8 cellular contexts compared by ENCODE assay signal in genomic region chr14:59632381-59632780, GRCh38. TPM values are rescaled to one million over a fixed set of nuclear protein-coding genes. Genes with fewer than 3 reads are reported as not detected.
DNase-seq lines count a peak whose midpoint lies in the region; ATAC-seq and TF ChIP-seq lines count a peak whose summit lies in the region.

No MANE protein-coding gene starts in this region.

- H3K9me2 ChIP-seq in SK-N-SH, result no peaks in the 10 kb centered on the region

- POLR2A ChIA-PET in SK-N-SH (lab: Yijun Ruan, JAX), result no interaction called here
- POLR2A ChIA-PET in CD8-positive, alpha-beta T cell (lab: Charles Lee), result no interaction called here

- CTCF ChIA-PET in SK-N-SH (lab: Yijun Ruan, JAX), result interaction anchor here (0.7 to 2.4 kb wide), 29 partner anchors 9 to 551 kb away, joined by 3 to 35 read pairs (median 5); partner anchors contain the start of gene CCDC175
- CTCF ChIA-PET in CD8-positive, alpha-beta T cell (lab: Charles Lee), result interaction anchor here (0.9 kb wide), 1 partner anchor 11 kb away, joined by 3 read pairs; no protein-coding TSS in a partner anchor

- no peak overlapping the region for H3K4me3 Mint-ChIP-seq in CD8-positive, alpha-beta T cell

- H3K9me3 Mint-ChIP-seq in CD8-positive, alpha-beta T cell, result no peaks in the 10 kb centered on the region

- no peaks in the 10 kb centered on the region for H4K20me1 ChIP-seq in SK-N-SH (ENCODE audit: insufficient read depth)

- H3K79me2 ChIP-seq in SK-N-SH (ENCODE audit: insufficient read depth), result no peaks in the 10 kb centered on the region

- H3K27me3 ChIP-seq in SK-N-SH (ENCODE audit: insufficient read depth), result peaks cover 19% of the 10 kb centered on the region; the same call in 1 of the 2 replicates
- no peaks in the 10 kb centered on the region for H3K27me3 ChIP-seq in CD8-positive, alpha-beta T cell (ENCODE audit: insufficient read depth, low read length)

- H3K27me3 Mint-ChIP-seq in CD8-positive, alpha-beta T cell (ENCODE audit: low read depth), result peaks cover 43% of the 10 kb centered on the region

- no peaks in the 10 kb centered on the region for H3K36me3 Mint-ChIP-seq in CD8-positive, alpha-beta T cell

- no peaks in the 10 kb centered on the region for H3F3A ChIP-seq in SK-N-SH (replicated peaks; ENCODE audit: insufficient read depth)

- no peaks in the 10 kb centered on the region for H3K36me3 ChIP-seq in SK-N-SH (replicated peaks in 1 of 2; ENCODE audit: control insufficient read depth in 1 of 2, insufficient read depth in 2 of 2, low read length in 1 of 2)
- no peaks in the 10 kb centered on the region for H3K36me3 ChIP-seq in CD8-positive, alpha-beta T cell (ENCODE audit: insufficient read depth, low read length)

- TF ChIP-seq EP300 in SK-N-SH (IDR thresholded peaks at IDR 0.05; ENCODE audit: borderline replicate concordance in 1 of 2, low read depth in 1 of 2, low read length in 1 of 2), result no peak

- ATAC-seq in CD8-positive, alpha-beta T cell, result no peak
- no peak for ATAC-seq in GM19397 (IDR thresholded peaks at IDR 0.05; ENCODE audit: unreplicated experiment)

- intact Hi-C loops in CD8-positive, alpha-beta T cell (cut with DNase I, micrococcal nuclease), result loop anchor here (5.0 kb wide), 2 partner anchors 550 to 555 kb away; no protein-coding TSS in a partner anchor

- no peak overlapping the region for H2AFZ ChIP-seq in SK-N-SH (ENCODE audit: low read depth)

- no peak overlapping the region for H3K4me2 ChIP-seq in SK-N-SH

- H3K9ac ChIP-seq in SK-N-SH, result no peak overlapping the region

- TF ChIP-seq RAD21 in SK-N-SH (IDR thresholded peaks at IDR 0.05; ENCODE audit: low read length), result peak; percentile 75

- TF ChIP-seq CTCF in SK-N-SH (IDR thresholded peaks at IDR 0.05), result peak; percentile 67
- no peak for TF ChIP-seq CTCF in CD8-positive, alpha-beta T cell (IDR thresholded peaks at IDR 0.05)

- no peak overlapping the region for H3K27ac Mint-ChIP-seq in CD8-positive, alpha-beta T cell

- no peaks in the 10 kb centered on the region for H3K9me3 ChIP-seq in SK-N-SH
- H3K9me3 ChIP-seq in CD8-positive, alpha-beta T cell (ENCODE audit: low read length), result no peaks in the 10 kb centered on the region

- peak; percentile 21 to 39 for DNase-seq in activated T-cell treated with anti-CD3 and anti-CD28 coated beads, Interleukin-2, amount 50 U/mL, for 48 hours
- DNase-seq in activated T-cell treated with anti-CD3 and anti-CD28 coated beads for 4 hours (no peak), KBM-7 (peak; percentile 48), SK-N-SH (peak; percentile 58), iris pigment epithelial cell (ENCODE audit: low read depth) (peak; percentile 51), KG1 (lab: John Stamatoyannopoulos, UW) (no peak)
- no peak for DNase-seq in CD8-positive, alpha-beta T cell

- H3K27ac ChIP-seq in SK-N-SH (ENCODE audit: low read depth in 2 of 2, low read length in 1 of 2), result no peak overlapping the region
- H3K27ac ChIP-seq in CD8-positive, alpha-beta T cell (ENCODE audit: low read depth, low read length), result no peak overlapping the region

- WGBS in SK-N-SH (ENCODE audit: low lambda C conversion rate), result 34% methylated on average over 3 of the region's 3 CpGs

- in situ Hi-C loops in KBM-7 (cut with MboI; ENCODE audit: low pct_unique_long_range_greater_than_20kb, low sequenced_read_pairs), result no loop called here

- no peak overlapping the region for H3K4me3 ChIP-seq in SK-N-SH (ENCODE audit: low read depth in 2 of 2, low read length in 1 of 2)
- no peak overlapping the region for H3K4me3 ChIP-seq in CD8-positive, alpha-beta T cell (ENCODE audit: low read depth, low read length)

- no peaks in the 10 kb centered on the region; a peak in 3 of 4 replicates for H3K4me1 ChIP-seq in SK-N-SH (ENCODE audit: control insufficient read depth in 1 of 2, insufficient read depth in 2 of 2, low read depth in 1 of 2, low read length in 1 of 2)
- H3K4me1 ChIP-seq in CD8-positive, alpha-beta T cell (ENCODE audit: insufficient read depth, low read length), result no peaks in the 10 kb centered on the region

- H3K4me1 Mint-ChIP-seq in CD8-positive, alpha-beta T cell (ENCODE audit: low read depth), result no peaks in the 10 kb centered on the region

TF ChIP-seq in SK-N-SH, 30 proteins besides CTCF, POLR2A, EP300 and RAD21:
- TF ChIP-seq SMC3 (IDR thresholded peaks at IDR 0.05; ENCODE audit: low read depth, low read length), result peak; percentile 44
- TF ChIP-seq FOXM1 (IDR thresholded peaks at IDR 0.05; ENCODE audit: low read depth), result no peak
- no peak for TF ChIP-seq EZH2phosphoT487 (IDR thresholded peaks at IDR 0.05; ENCODE audit: borderline replicate concordance, low read depth)

RNA-seq across cellular contexts. Expression of gene CCDC175, which starts 55.8 kb away (rescaled TPM):
- not detected in 2 replicates for polyA plus RNA-seq in SK-N-SH (2012; rRNA removed)
- polyA plus RNA-seq in SK-N-SH (2012; cell fraction: cytosol; rRNA removed), result not detected in 2 replicates
- not detected in 2 replicates for polyA plus RNA-seq in SK-N-SH (2012; cell fraction: nucleus; rRNA removed)
- total RNA-seq in CD8-positive, alpha-beta T cell, result not detected

Comparison
In these comparisons a context has a peak if more than half of its experiments do, and no peak if none do; other contexts are left out.
1. DNase-seq: peak in activated T-cell treated with anti-CD3 and anti-CD28 coated beads, Interleukin-2, amount 50 U/mL, for 48 hours (2 of 2), KBM-7 (single experiment), SK-N-SH (single experiment) and iris pigment epithelial cell (single experiment); none in activated T-cell treated with anti-CD3 and anti-CD28 coated beads for 4 hours (single experiment), CD8-positive, alpha-beta T cell (0 of 7) and KG1 (single experiment).